Comparison of ENCODE assay signal across 29 cellular contexts in the genomic region with DNA sequence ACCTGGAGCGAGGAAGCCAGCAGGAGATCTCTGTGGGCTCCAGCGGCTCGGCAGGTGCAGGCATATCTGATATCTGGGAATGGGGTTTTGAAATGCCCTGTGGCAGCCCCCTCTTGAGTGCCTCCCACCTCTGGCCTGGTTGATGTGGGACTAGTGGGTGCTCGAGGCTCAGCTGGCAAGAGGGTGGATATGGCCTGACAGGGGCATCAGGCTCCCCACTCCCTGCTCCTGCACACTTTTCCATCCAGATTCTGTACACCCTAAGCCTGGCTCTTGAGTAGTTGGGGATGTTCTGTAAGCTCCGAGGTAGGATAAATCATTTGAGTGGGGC.
"Had no signal": no experiment of that assay in that cellular context is flagged by ENCODE, and none has a peak within 500 bp of the region (broad histone marks: within the 10 kb centered on the region; RNA-seq: fewer than 3 reads in every experiment).

No MANE protein-coding gene starts in this region.

- H3K36me3 Mint-ChIP-seq: mesothelial cell of epicardium; stimulated activated naive B cell treated with anti-CD40 and anti-IgM and Interleukin-4, amounts not matched to agents 10 μg/mL and 1 μg/mL and 100 μg/mL, for 72 hours had no signal

- H3K4me3 ChIP-seq: left lung, lower lobe of right lung, mucosa of descending colon, pancreas, prostate gland, skin epidermis, stomach, testis, thyroid gland, transverse colon, upper lobe of left lung, vagina had no signal

- H3K9me3 ChIP-seq: left lung, lower lobe of right lung, mucosa of descending colon, pancreas, prostate gland, stomach, testis, thyroid gland, transverse colon, upper lobe of left lung, vagina had no signal

- H3K9me3 Mint-ChIP-seq: mesothelial cell of epicardium; stimulated activated naive B cell treated with anti-CD40 and anti-IgM and Interleukin-4, amounts not matched to agents 10 μg/mL and 1 μg/mL and 100 μg/mL, for 72 hours had no signal

- H3K36me3 ChIP-seq: left lung, lower lobe of right lung, pancreas, prostate gland, stomach, thyroid gland, transverse colon, upper lobe of left lung, vagina had no signal

- DNase-seq: hippocampal formation; kidney glomerular epithelial cell; left colon; left lung; lower lobe of right lung; mammary epithelial cell; mesendoderm; mucosa of descending colon; naive thymus-derived CD4-positive, alpha-beta T cell; pancreas; posterior cingulate gyrus; retina; right cardiac atrium; stimulated activated CD4-positive, alpha-beta T cell treated with anti-CD3 and anti-CD28 coated beads, Interleukin-12 subunit alpha, Interleukin-12 subunit beta, amount 100 ng/mL, for 4 hours; stimulated activated CD4-positive, alpha-beta T cell treated with anti-CD3 and anti-CD28 coated beads, Interleukin-15, amount 100 ng/mL, for 24 hours; stimulated activated CD4-positive, alpha-beta T cell treated with anti-CD3 and anti-CD28 coated beads, Interleukin-2, amount 100 ng/mL, for 24 hours; stimulated activated CD4-positive, alpha-beta T cell treated with anti-CD3 and anti-CD28 coated beads, Interleukin-4, amount 100 ng/mL, for 1 hour; stimulated activated naive B cell treated with anti-CD40 and anti-IgM and Interleukin-4, amounts not matched to agents 10 μg/mL and 1 μg/mL and 100 μg/mL, for 72 hours; stimulated activated naive CD8-positive, alpha-beta T cell treated with anti-CD3 and anti-CD28 coated beads, Interleukin-15, Interleukin-2, amounts not matched to agents 100 U/mL and 50 U/mL, for 24 hours; stomach; testis; thyroid gland; transverse colon; upper lobe of left lung had no signal

- H3K27ac Mint-ChIP-seq: mesothelial cell of epicardium; stimulated activated naive B cell treated with anti-CD40 and anti-IgM and Interleukin-4, amounts not matched to agents 10 μg/mL and 1 μg/mL and 100 μg/mL, for 72 hours had no signal

- H3K27me3 ChIP-seq: testis, thyroid gland, upper lobe of left lung, vagina had no signal

- ATAC-seq: left colon; left lung; lower lobe of right lung; mucosa of descending colon; naive thymus-derived CD4-positive, alpha-beta T cell; pancreas; right cardiac atrium; sciatic nerve; stimulated activated naive B cell treated with anti-CD40 and anti-IgM and Interleukin-4, amounts not matched to agents 10 μg/mL and 1 μg/mL and 100 μg/mL, for 72 hours; stimulated activated naive CD8-positive, alpha-beta T cell treated with anti-CD3 and anti-CD28 coated beads, Interleukin-15, Interleukin-2, amounts not matched to agents 100 U/mL and 50 U/mL, for 24 hours had no signal

- H3K4me1 ChIP-seq: lower lobe of right lung, prostate gland, testis, vagina had no signal

- H3K27ac ChIP-seq: left lung, lower lobe of right lung, pancreas, prostate gland, skin epidermis, stomach, testis, thyroid gland, transverse colon, upper lobe of left lung, vagina had no signal

- H3K4me3 Mint-ChIP-seq: mesothelial cell of epicardium; stimulated activated naive B cell treated with anti-CD40 and anti-IgM and Interleukin-4, amounts not matched to agents 10 μg/mL and 1 μg/mL and 100 μg/mL, for 72 hours had no signal
